In genomic region chr7:110076194-110076593, GRCh38 we compare ENCODE assay signal across 30 cellular contexts.
"Had no signal": no experiment of that assay in that cellular context is flagged by ENCODE, and none has a peak within 500 bp of the region (broad histone marks: within the 10 kb centered on the region; RNA-seq: fewer than 3 reads in every experiment).

No MANE protein-coding gene starts in this region.

- H3K9me3 ChIP-seq: MG63 had no signal

- H3K27me3 ChIP-seq: MG63 had no signal

- H3K4me3 ChIP-seq: MG63 had no signal

- H3K36me3 ChIP-seq: MG63 had no signal

- DNase-seq: Karpas-422, MG63, MM.1S, MV-4-11, NCI-H1048, NCI-H1092, NCI-H1092 treated with DMSO at 0.1 percent for 48 hours, NCI-H1417, NCI-H1417 treated with DMSO at 0.1 percent for 48 hours, NCI-H1436, NCI-H1436 treated with DMSO at 0.1 percent for 48 hours, NCI-H146, NCI-H1694, NCI-H1694 treated with DMSO at 0.1 percent for 48 hours, NCI-H187, NCI-H187 treated with DMSO at 0.1 percent for 48 hours, NCI-H1930, NCI-H2029, NCI-H2029 treated with DMSO at 0.1 percent for 48 hours, NCI-H2081, NCI-H2081 treated with DMSO at 0.1 percent for 48 hours, NCI-H2107, NCI-H2171, NCI-H2171 treated with DMSO at 0.1 percent for 48 hours, NCI-H2227 treated with DMSO at 0.1 percent for 48 hours, NCI-H226, NCI-H446, NCI-H446 treated with DMSO at 0.1 percent for 48 hours, NCI-H510A, NCI-H510A treated with DMSO at 0.1 percent for 48 hours had no signal
